Comparison of ENCODE assay signal across 17 cellular contexts in the genomic region with DNA sequence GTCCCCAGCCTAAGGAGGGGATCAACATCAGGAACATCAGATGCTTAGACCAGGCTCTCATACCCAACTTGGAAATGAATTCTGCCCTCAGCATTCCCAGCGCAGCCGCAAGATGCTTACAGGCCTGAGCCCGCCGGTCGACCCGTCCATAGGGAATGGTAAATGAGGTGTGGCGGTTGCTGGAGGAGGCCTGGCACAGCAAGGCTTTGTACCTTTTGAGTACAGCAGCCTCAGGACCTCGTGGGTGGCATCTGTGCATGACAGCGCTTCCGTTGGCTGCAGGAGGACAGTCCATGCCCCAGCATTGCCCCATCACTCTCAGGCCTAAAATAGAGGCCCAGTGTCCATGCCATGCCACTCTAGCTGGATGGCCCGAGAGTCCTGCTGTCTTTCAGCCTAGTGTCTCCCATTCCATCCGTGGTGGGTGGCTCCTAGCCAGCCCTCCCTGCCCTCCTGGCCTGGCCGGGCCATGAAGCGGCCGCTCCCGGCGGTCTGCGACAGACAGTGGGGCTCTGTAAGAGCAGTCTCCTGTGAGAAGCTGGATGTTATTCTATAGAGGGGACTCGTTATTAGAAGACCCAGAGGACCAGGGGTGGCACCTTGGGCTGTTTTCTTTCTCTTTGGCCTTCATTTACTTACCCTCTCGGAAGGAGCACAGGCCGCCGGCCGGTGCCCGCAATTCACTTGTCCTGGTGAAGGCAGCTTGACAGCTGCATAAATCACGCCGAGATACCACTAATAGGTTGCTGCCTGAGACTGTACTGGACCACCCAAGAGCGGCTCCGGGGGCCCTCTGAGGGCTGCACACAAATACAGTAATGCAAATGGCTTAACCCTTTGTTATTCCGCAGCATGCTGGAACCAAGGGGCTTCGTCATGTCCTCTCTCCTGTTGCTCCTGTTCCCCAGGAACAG.
DNase-seq lines count a peak whose midpoint lies in the region; ATAC-seq, FAIRE-seq and TF ChIP-seq lines count a peak whose summit lies in the region.
"Had no signal": no experiment of that assay in that cellular context is flagged by ENCODE, and none has a peak within 500 bp of the region (broad histone marks: within the 10 kb centered on the region; RNA-seq: fewer than 3 reads in every experiment).

No MANE protein-coding gene starts in this region.

- H3F3A ChIP-seq in GM23338 (replicated peaks; ENCODE audit: low read depth) = no peaks in the 10 kb centered on the region

- H3K9me3 Mint-ChIP-seq in GM23338 (no peaks in the 10 kb centered on the region; the same call in 2 of the 3 replicates), nephron (peaks cover 17% of the 10 kb centered on the region)
- no peaks in the 10 kb centered on the region for H3K9me3 Mint-ChIP-seq in stimulated activated effector memory CD8-positive, alpha-beta T cell treated with anti-CD3 and anti-CD28 coated beads, Interleukin-12 subunit alpha, Interleukin-12 subunit beta, amount 100 ng/mL, for 72 hours

- no peaks in the 10 kb centered on the region for H3K79me2 ChIP-seq in GM23338 (replicated peaks; ENCODE audit: insufficient read depth)

- no peaks in the 10 kb centered on the region for H3K27me3 ChIP-seq in GM23338 (ENCODE audit: insufficient read depth)
- H3K27me3 ChIP-seq: Peyer's patch had no signal

- ATAC-seq in GM23338 (peak; percentile 58), HG03108 (IDR thresholded peaks at IDR 0.05; ENCODE audit: unreplicated experiment) (no peak)
- ATAC-seq in stimulated activated effector memory CD8-positive, alpha-beta T cell treated with anti-CD3 and anti-CD28 coated beads, Interleukin-12 subunit alpha, Interleukin-12 subunit beta, amount 100 ng/mL, for 72 hours = peak; percentile 9
- ATAC-seq: A549 had no signal

- peak overlapping the region; percentile 89 for H2AFZ ChIP-seq in GM23338

- H3K4me3 Mint-ChIP-seq in GM23338 = no peak overlapping the region
- H3K4me3 Mint-ChIP-seq in nephron = peak overlapping the region in 1 of 3 experiments; percentile 22
- H3K4me3 Mint-ChIP-seq in stimulated activated effector memory CD8-positive, alpha-beta T cell treated with anti-CD3 and anti-CD28 coated beads, Interleukin-12 subunit alpha, Interleukin-12 subunit beta, amount 100 ng/mL, for 72 hours = no peak overlapping the region
- H3K4me3 Mint-ChIP-seq: CD14-positive monocyte had no signal

- H3K27ac ChIP-seq in GM23338 (ENCODE audit: low read depth) = no peak overlapping the region
- H3K27ac ChIP-seq: A549, Peyer's patch, SK-N-MC had no signal

- no peak for DNase-seq in GM23338 (ENCODE audit: low spot score)
- peak; percentile 25 for DNase-seq in astrocyte of the hippocampus (ENCODE audit: low read depth, low spot score)
- DNase-seq in stimulated activated effector memory CD8-positive, alpha-beta T cell treated with anti-CD3 and anti-CD28 coated beads, Interleukin-12 subunit alpha, Interleukin-12 subunit beta, amount 100 ng/mL, for 72 hours (ENCODE audit: low spot score in 2 of 2) = no peak
- no peak for DNase-seq in inferior parietal cortex (ENCODE audit: extremely low spot score)
- no peak for DNase-seq in frontal cortex (ENCODE audit: low spot score in 2 of 2)
- DNase-seq in NCI-H446 treated with DMSO at 0.1 percent for 48 hours (lab: John Stamatoyannopoulos, UW) = no peak
- DNase-seq: HCEC 1CT; MM.1S; NCI-H2081; NK-92 treated with Interleukin-12 subunit alpha and Interleukin-12 subunit beta, amount 100 ng/mL, for 24 hours; Peyer's patch had no signal

- TF ChIP-seq CTCF in GM23338 (conservative IDR thresholded peaks at IDR 0.05; ENCODE audit: low read depth in 2 of 2) (no peak), nephron (IDR thresholded peaks at IDR 0.05; ENCODE audit: unreplicated experiment in 3 of 3) (no peak)

- FAIRE-seq in frontal cortex (lab: Jason Lieb, UNC) = no peak
- FAIRE-seq: A549, G401.6 had no signal

- no peaks in the 10 kb centered on the region for H4K20me1 ChIP-seq in GM23338 (replicated peaks; ENCODE audit: insufficient read depth)

- peaks cover 7% of the 10 kb centered on the region; the same call in 1 of the 2 replicates for H3K9me2 ChIP-seq in GM23338 (ENCODE audit: insufficient read depth)

- no peaks in the 10 kb centered on the region for H3K36me3 ChIP-seq in GM23338 (ENCODE audit: insufficient read depth)
- H3K36me3 ChIP-seq: Peyer's patch had no signal

- H3K27me3 Mint-ChIP-seq in GM23338 (ENCODE audit: insufficient read depth, low read depth, poor library complexity) (peaks cover 8% of the 10 kb centered on the region), nephron (ENCODE audit: low read depth) (peaks cover 4% of the 10 kb centered on the region)

- peak overlapping the region; percentile 32; the same call in 1 of the 2 replicates for H3K4me2 ChIP-seq in GM23338
- H3K4me2 ChIP-seq: A549 had no signal

- no peaks in the 10 kb centered on the region for H3K4me1 ChIP-seq in GM23338 (ENCODE audit: insufficient read depth)
- H3K4me1 ChIP-seq: A549, Peyer's patch had no signal

- H3K4me3 ChIP-seq in GM23338 = no peak overlapping the region
- H3K4me3 ChIP-seq: A549, Peyer's patch, SK-N-MC had no signal

- no peak overlapping the region for H3K27ac Mint-ChIP-seq in GM23338
- H3K27ac Mint-ChIP-seq in nephron = peak overlapping the region; percentile 65 to 95 (median 73)
- H3K27ac Mint-ChIP-seq in stimulated activated effector memory CD8-positive, alpha-beta T cell treated with anti-CD3 and anti-CD28 coated beads, Interleukin-12 subunit alpha, Interleukin-12 subunit beta, amount 100 ng/mL, for 72 hours = no peak overlapping the region
- H3K27ac Mint-ChIP-seq: CD14-positive monocyte had no signal

- no peaks in the 10 kb centered on the region; the same call in 2 of the 3 replicates for H3K36me3 Mint-ChIP-seq in GM23338 (ENCODE audit: low read depth)
- no peaks in the 10 kb centered on the region for H3K36me3 Mint-ChIP-seq in nephron (ENCODE audit: low read depth)
- H3K36me3 Mint-ChIP-seq in stimulated activated effector memory CD8-positive, alpha-beta T cell treated with anti-CD3 and anti-CD28 coated beads, Interleukin-12 subunit alpha, Interleukin-12 subunit beta, amount 100 ng/mL, for 72 hours = no peaks in the 10 kb centered on the region
- H3K36me3 Mint-ChIP-seq: CD14-positive monocyte had no signal

- H3K4me1 Mint-ChIP-seq in GM23338 (peaks cover 13% of the 10 kb centered on the region), nephron (peaks cover 77% of the 10 kb centered on the region)
- H3K4me1 Mint-ChIP-seq in stimulated activated effector memory CD8-positive, alpha-beta T cell treated with anti-CD3 and anti-CD28 coated beads, Interleukin-12 subunit alpha, Interleukin-12 subunit beta, amount 100 ng/mL, for 72 hours = no peaks in the 10 kb centered on the region
- H3K4me1 Mint-ChIP-seq: CD14-positive monocyte had no signal

TF ChIP-seq in GM23338, 12 proteins besides CTCF, POLR2A, EP300 and RAD21:
- TF ChIP-seq NANOG (IDR thresholded peaks at IDR 0.05; ENCODE audit: borderline replicate concordance) = no peak

Comparison
In these comparisons a context has a peak if more than half of its experiments do, and no peak if none do; other contexts are left out.
1. H3K27ac Mint-ChIP-seq: peak in nephron (3 of 3); none in GM23338 (single experiment) and stimulated activated effector memory CD8-positive, alpha-beta T cell treated with anti-CD3 and anti-CD28 coated beads, Interleukin-12 subunit alpha, Interleukin-12 subunit beta, amount 100 ng/mL, for 72 hours (single experiment).